ENCODE assay signal across 10 cellular contexts in genomic region chr17:74369221-74369620, GRCh38. TPM values are rescaled to one million over a fixed set of nuclear protein-coding genes. Genes with fewer than 3 reads are reported as not detected.
DNase-seq lines count a peak whose midpoint lies in the region; ATAC-seq and TF ChIP-seq lines count a peak whose summit lies in the region.
"Had no signal": no experiment of that assay in that cellular context is flagged by ENCODE, and none has a peak within 500 bp of the region (broad histone marks: within the 10 kb centered on the region; RNA-seq: fewer than 3 reads in every experiment).

No MANE protein-coding gene starts in this region.

- H3K36me3 ChIP-seq in HEK293 (ENCODE audit: control insufficient read depth in 2 of 2, insufficient read depth in 1 of 2, low read length in 2 of 2): no peaks in the 10 kb centered on the region

- no peak overlapping the region for H3K4me3 ChIP-seq in HEK293 (ENCODE audit: low read depth, low read length)

- no peak overlapping the region for H3K4me3 Mint-ChIP-seq in activated B cell treated with CpG ODN at 0.5 μM for 24 hours
- no peak overlapping the region for H3K4me3 Mint-ChIP-seq in dendritic cell treated with granulocyte-macrophage colony-stimulating factor and Interleukin-4, amounts not matched to agents 40 ng/mL and 50 ng/mL, for 4 days

- TF ChIP-seq POLR2A in GM18505 (IDR thresholded peaks at IDR 0.05; ENCODE audit: borderline replicate concordance, extremely low read depth, insufficient read depth, insufficient read length): no peak

- peaks cover 17% of the 10 kb centered on the region for H3K27me3 Mint-ChIP-seq in activated B cell treated with CpG ODN at 0.5 μM for 24 hours
- peaks cover 57% of the 10 kb centered on the region for H3K27me3 Mint-ChIP-seq in dendritic cell treated with granulocyte-macrophage colony-stimulating factor and Interleukin-4, amounts not matched to agents 40 ng/mL and 50 ng/mL, for 4 days

- no peaks in the 10 kb centered on the region for H3K4me1 ChIP-seq in HEK293 (ENCODE audit: control insufficient read depth, insufficient read depth, low read length)

- TF ChIP-seq CTCF in HEK293 (tag by site-specific recombination; IDR thresholded peaks at IDR 0.05): no peak
- TF ChIP-seq CTCF in activated B cell treated with CpG ODN at 0.5 μM for 24 hours (IDR thresholded peaks at IDR 0.05): no peak
- no peak for TF ChIP-seq CTCF in GM13977 (IDR thresholded peaks at IDR 0.05; ENCODE audit: extremely low read depth, insufficient read depth, missing control alignments)

- ATAC-seq in activated B cell treated with CpG ODN at 0.5 μM for 24 hours (ENCODE audit: low read depth): peak; percentile 47
- no peak for ATAC-seq in HG03175 (IDR thresholded peaks at IDR 0.05; ENCODE audit: unreplicated experiment)
- ATAC-seq in GM18505 (IDR thresholded peaks at IDR 0.05; ENCODE audit: unreplicated experiment): no peak

- no peaks in the 10 kb centered on the region for H3K9me3 ChIP-seq in HEK293 (ENCODE audit: control insufficient read depth, insufficient read depth, low read depth, low read length)

- peaks cover 14% of the 10 kb centered on the region for H3K4me1 Mint-ChIP-seq in activated B cell treated with CpG ODN at 0.5 μM for 24 hours
- peaks cover 19% of the 10 kb centered on the region for H3K4me1 Mint-ChIP-seq in dendritic cell treated with granulocyte-macrophage colony-stimulating factor and Interleukin-4, amounts not matched to agents 40 ng/mL and 50 ng/mL, for 4 days (ENCODE audit: low read depth)

- intact Hi-C loops in activated B cell treated with CpG ODN at 0.5 μM for 24 hours (cut with micrococcal nuclease): loop anchor here (2.0 kb wide), 1 partner anchor 278 kb away; no protein-coding TSS in a partner anchor
- intact Hi-C loops in dendritic cell treated with granulocyte-macrophage colony-stimulating factor and Interleukin-4, amounts not matched to agents 40 ng/mL and 50 ng/mL, for 4 days (cut with micrococcal nuclease): loop anchor here (5.0 kb wide), 1 partner anchor 278 kb away; no protein-coding TSS in a partner anchor

- in situ Hi-C loops in GM13977 (cut with MboI; ENCODE audit: low pct_unique_long_range_greater_than_20kb, low sequenced_read_pairs, unreplicated experiment): no loop called here

- CTCF ChIA-PET in HEK293 (lab: Yijun Ruan, JAX): interaction anchor here (0.6 to 4.9 kb wide), 31 partner anchors 8 to 1436 kb away, joined by 3 to 101 read pairs (median 6); partner anchors contain the start of genes BTBD17 and CD300LD
- CTCF ChIA-PET in activated B cell treated with CpG ODN at 0.5 μM for 24 hours (lab: Charles Lee): interaction anchor here (0.6 to 5.5 kb wide), 11 partner anchors 10 to 162 kb away, joined by 3 to 55 read pairs (median 4); partner anchors contain the start of genes CD300LB and TTYH2

- H3K9me3 Mint-ChIP-seq in activated B cell treated with CpG ODN at 0.5 μM for 24 hours: no peaks in the 10 kb centered on the region
- H3K9me3 Mint-ChIP-seq in dendritic cell treated with granulocyte-macrophage colony-stimulating factor and Interleukin-4, amounts not matched to agents 40 ng/mL and 50 ng/mL, for 4 days: no peaks in the 10 kb centered on the region

- no peak overlapping the region for H3K27ac ChIP-seq in HEK293 (ENCODE audit: extremely low read depth, low read depth, low read length)
- H3K27ac ChIP-seq: VCaP had no signal

- POLR2A ChIA-PET in HEK293 (lab: Yijun Ruan, JAX): no interaction called here
- POLR2A ChIA-PET in activated B cell treated with CpG ODN at 0.5 μM for 24 hours (lab: Charles Lee): interaction anchor here (0.7 kb wide), 1 partner anchor 88 kb away, joined by 3 read pairs; no protein-coding TSS in a partner anchor

- DNase-seq in activated B cell treated with CpG ODN at 0.5 μM for 24 hours (no peak), OCI-M1 (lab: John Stamatoyannopoulos, UW) (no peak), GM13977 (ENCODE audit: low spot score) (no peak)
- DNase-seq in stimulated activated CD4-positive, alpha-beta T cell treated with anti-CD3 and anti-CD28 coated beads, TNF-alpha, amount 100 ng/mL, for 4 hours (ENCODE audit: low read depth in 3 of 3): peak; percentile 35 to 57 (median 55)

- H3K27ac Mint-ChIP-seq in activated B cell treated with CpG ODN at 0.5 μM for 24 hours: no peak overlapping the region
- peak overlapping the region; percentile 53 for H3K27ac Mint-ChIP-seq in dendritic cell treated with granulocyte-macrophage colony-stimulating factor and Interleukin-4, amounts not matched to agents 40 ng/mL and 50 ng/mL, for 4 days

- H3K36me3 Mint-ChIP-seq in activated B cell treated with CpG ODN at 0.5 μM for 24 hours (ENCODE audit: low read depth): no peaks in the 10 kb centered on the region
- H3K36me3 Mint-ChIP-seq in dendritic cell treated with granulocyte-macrophage colony-stimulating factor and Interleukin-4, amounts not matched to agents 40 ng/mL and 50 ng/mL, for 4 days (ENCODE audit: low read depth): no peaks in the 10 kb centered on the region

TF ChIP-seq in HEK293, 187 proteins besides CTCF, POLR2A, EP300 and RAD21:
- TF ChIP-seq, protein P1, sequence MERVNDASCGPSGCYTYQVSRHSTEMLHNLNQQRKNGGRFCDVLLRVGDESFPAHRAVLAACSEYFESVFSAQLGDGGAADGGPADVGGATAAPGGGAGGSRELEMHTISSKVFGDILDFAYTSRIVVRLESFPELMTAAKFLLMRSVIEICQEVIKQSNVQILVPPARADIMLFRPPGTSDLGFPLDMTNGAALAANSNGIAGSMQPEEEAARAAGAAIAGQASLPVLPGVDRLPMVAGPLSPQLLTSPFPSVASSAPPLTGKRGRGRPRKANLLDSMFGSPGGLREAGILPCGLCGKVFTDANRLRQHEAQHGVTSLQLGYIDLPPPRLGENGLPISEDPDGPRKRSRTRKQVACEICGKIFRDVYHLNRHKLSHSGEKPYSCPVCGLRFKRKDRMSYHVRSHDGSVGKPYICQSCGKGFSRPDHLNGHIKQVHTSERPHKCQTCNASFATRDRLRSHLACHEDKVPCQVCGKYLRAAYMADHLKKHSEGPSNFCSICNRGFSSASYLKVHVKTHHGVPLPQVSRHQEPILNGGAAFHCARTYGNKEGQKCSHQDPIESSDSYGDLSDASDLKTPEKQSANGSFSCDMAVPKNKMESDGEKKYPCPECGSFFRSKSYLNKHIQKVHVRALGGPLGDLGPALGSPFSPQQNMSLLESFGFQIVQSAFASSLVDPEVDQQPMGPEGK (tag by site-specific recombination; IDR thresholded peaks at IDR 0.05): no peak
- TF ChIP-seq ZEB2 (tag by site-specific recombination; IDR thresholded peaks at IDR 0.05) (no peak), ZFHX2 (tag by site-specific recombination; conservative IDR thresholded peaks at IDR 0.05) (peak; percentile 70), EGR2 (tag by site-specific recombination; IDR thresholded peaks at IDR 0.05; ENCODE audit: low read depth) (peak; percentile 58)

RNA-seq across cellular contexts. Expression of gene GPR142, which starts 1.9 kb away (rescaled TPM):
- not detected in 2 replicates for total RNA-seq in activated B cell treated with CpG ODN at 0.5 μM for 24 hours
- total RNA-seq: kidney epithelial cell had no signal

RNA-seq across cellular contexts. Expression of gene BTBD17, which starts 7.6 kb away (rescaled TPM):
- not detected in 2 replicates for total RNA-seq in activated B cell treated with CpG ODN at 0.5 μM for 24 hours
- total RNA-seq: kidney epithelial cell had no signal

RNA-seq across cellular contexts. Expression of gene KIF19, which starts 43.2 kb away (rescaled TPM):
- not detected in 2 replicates for total RNA-seq in activated B cell treated with CpG ODN at 0.5 μM for 24 hours
- total RNA-seq: kidney epithelial cell had no signal

Comparison
In these comparisons a context has a peak if more than half of its experiments do, and no peak if none do; other contexts are left out.
1. DNase-seq: peak in stimulated activated CD4-positive, alpha-beta T cell treated with anti-CD3 and anti-CD28 coated beads, TNF-alpha, amount 100 ng/mL, for 4 hours (3 of 3); none in activated B cell treated with CpG ODN at 0.5 μM for 24 hours (single experiment), OCI-M1 (single experiment) and GM13977 (single experiment).